1 cellular context compared by ENCODE assay signal in genomic region chr5:14210729-14211128, GRCh38.
TF ChIP-seq lines count a peak whose summit lies in the region.

No MANE protein-coding gene starts in this region.

TF ChIP-seq in IMR-90, 13 proteins besides CTCF, POLR2A, EP300 and RAD21 (continued from another document):
- TF ChIP-seq ELK1 (IDR thresholded peaks at IDR 0.05; ENCODE audit: borderline replicate concordance, low read depth, low read length) (no peak), BHLHE40 (IDR thresholded peaks at IDR 0.05; ENCODE audit: low read depth, low read length) (no peak), MAZ (IDR thresholded peaks at IDR 0.05; ENCODE audit: borderline replicate concordance, low read depth, low read length) (no peak), NFE2L2 (IDR thresholded peaks at IDR 0.05; ENCODE audit: low read depth, low read length) (no peak), MAFK (IDR thresholded peaks at IDR 0.05; ENCODE audit: low read depth, low read length) (no peak), MXI1 (IDR thresholded peaks at IDR 0.05; ENCODE audit: borderline replicate concordance, low read depth, low read length) (no peak), USF2 (IDR thresholded peaks at IDR 0.05; ENCODE audit: low read depth, low read length) (no peak)
